21 cellular contexts compared by ENCODE assay signal in genomic region chr11:43392713-43393112, GRCh38. TPM values are rescaled to one million over a fixed set of nuclear protein-coding genes. Genes with fewer than 3 reads are reported as not detected.
A peak's percentile ranks its signal among the peaks of the same experiment; 100 is the strongest.
DNase-seq lines count a peak whose midpoint lies in the region; ATAC-seq and TF ChIP-seq lines count a peak whose summit lies in the region.
"Had no signal": no experiment of that assay in that cellular context is flagged by ENCODE, and none has a peak within 500 bp of the region (broad histone marks: within the 10 kb centered on the region; RNA-seq: fewer than 3 reads in every experiment).

No MANE protein-coding gene starts in this region.

- H3K9me3 Mint-ChIP-seq in CD4-positive, CD25-positive, alpha-beta regulatory T cell = no peaks in the 10 kb centered on the region
- H3K9me3 Mint-ChIP-seq in CD8-positive, alpha-beta memory T cell = no peaks in the 10 kb centered on the region
- H3K9me3 Mint-ChIP-seq in activated CD4-positive, alpha-beta memory T cell treated with anti-CD3 and anti-CD28 coated beads, Interleukin-2, amount 10 ng/mL, durations not matched to agents 7 days and 5 days = no peaks in the 10 kb centered on the region

- no peak for TF ChIP-seq CTCF in thyroid gland (IDR thresholded peaks at IDR 0.05)

- no peaks in the 10 kb centered on the region for H3K27me3 Mint-ChIP-seq in CD4-positive, CD25-positive, alpha-beta regulatory T cell
- H3K27me3 Mint-ChIP-seq in CD8-positive, alpha-beta memory T cell = no peaks in the 10 kb centered on the region
- H3K27me3 Mint-ChIP-seq in activated CD4-positive, alpha-beta memory T cell treated with anti-CD3 and anti-CD28 coated beads, Interleukin-2, amount 10 ng/mL, durations not matched to agents 7 days and 5 days = no peaks in the 10 kb centered on the region

- CTCF ChIA-PET in CD8-positive, alpha-beta memory T cell (lab: Charles Lee) = no interaction called here
- CTCF ChIA-PET in activated CD4-positive, alpha-beta memory T cell treated with anti-CD3 and anti-CD28 coated beads, Interleukin-2, amount 10 ng/mL, durations not matched to agents 7 days and 5 days (lab: Charles Lee) = no interaction called here

- H3K27me3 ChIP-seq in CD4-positive, CD25-positive, alpha-beta regulatory T cell (ENCODE audit: control insufficient read depth, insufficient read depth, low read length) = no peaks in the 10 kb centered on the region
- no peaks in the 10 kb centered on the region for H3K27me3 ChIP-seq in CD8-positive, alpha-beta memory T cell (ENCODE audit: insufficient read depth, low read length, poor library complexity, severe bottlenecking)
- H3K27me3 ChIP-seq in thyroid gland = no peaks in the 10 kb centered on the region

- WGBS in thyroid gland, 2 donors = 79 to 84% methylated on average over 5 of the region's 5 CpGs

- no peaks in the 10 kb centered on the region for H3K9me3 ChIP-seq in CD4-positive, CD25-positive, alpha-beta regulatory T cell (ENCODE audit: control insufficient read depth in 2 of 2, low read length in 2 of 2)
- H3K9me3 ChIP-seq in CD8-positive, alpha-beta memory T cell (ENCODE audit: low read length) = no peaks in the 10 kb centered on the region
- no peaks in the 10 kb centered on the region for H3K9me3 ChIP-seq in thyroid gland
- H3K9me3 ChIP-seq: psoas muscle had no signal

- peaks cover 0 to 8% (median 3%) of the 10 kb centered on the region in 4 donors for H3K4me1 Mint-ChIP-seq in CD4-positive, CD25-positive, alpha-beta regulatory T cell
- H3K4me1 Mint-ChIP-seq in CD8-positive, alpha-beta memory T cell = peaks cover 15 to 37% (median 30%) of the 10 kb centered on the region in 3 donors
- H3K4me1 Mint-ChIP-seq in activated CD4-positive, alpha-beta memory T cell treated with anti-CD3 and anti-CD28 coated beads, Interleukin-2, amount 10 ng/mL, durations not matched to agents 7 days and 5 days = peaks cover 32% of the 10 kb centered on the region

- H3K36me3 ChIP-seq in CD4-positive, CD25-positive, alpha-beta regulatory T cell (ENCODE audit: control insufficient read depth, insufficient read depth, low read length) = peaks cover 79% of the 10 kb centered on the region
- peaks cover 37% of the 10 kb centered on the region for H3K36me3 ChIP-seq in CD8-positive, alpha-beta memory T cell (ENCODE audit: insufficient read depth, low read length)
- H3K36me3 ChIP-seq in thyroid gland = peaks cover 14 to 22% of the 10 kb centered on the region in 2 donors

- peak overlapping the region; percentile 28 for H3K27ac ChIP-seq in CD4-positive, CD25-positive, alpha-beta regulatory T cell (ENCODE audit: insufficient read depth, low read length, poor library complexity, severe bottlenecking)
- no peak overlapping the region for H3K27ac ChIP-seq in CD8-positive, alpha-beta memory T cell (ENCODE audit: low read depth, low read length)
- no peak overlapping the region for H3K27ac ChIP-seq in thyroid gland
- H3K27ac ChIP-seq: C4-2B, KMS-11, psoas muscle had no signal

- TF ChIP-seq POLR2A in thyroid gland (IDR thresholded peaks at IDR 0.05) = no peak

- no peaks in the 10 kb centered on the region for H3K4me1 ChIP-seq in CD4-positive, CD25-positive, alpha-beta regulatory T cell (ENCODE audit: control insufficient read depth, insufficient read depth, low read length, poor library complexity, severe bottlenecking)
- no peaks in the 10 kb centered on the region for H3K4me1 ChIP-seq in CD8-positive, alpha-beta memory T cell (ENCODE audit: insufficient read depth, low read length)
- peaks cover 4 to 19% of the 10 kb centered on the region in 2 donors for H3K4me1 ChIP-seq in thyroid gland
- H3K4me1 ChIP-seq: psoas muscle had no signal

- no peak for ATAC-seq in CD4-positive, CD25-positive, alpha-beta regulatory T cell (ENCODE audit: low read depth in 2 of 2)
- ATAC-seq in HG02852 (IDR thresholded peaks at IDR 0.05; ENCODE audit: unreplicated experiment) = no peak
- ATAC-seq: left cardiac atrium, PC-3, psoas muscle had no signal

- POLR2A ChIA-PET in CD8-positive, alpha-beta memory T cell (lab: Charles Lee) = no interaction called here
- POLR2A ChIA-PET in activated CD4-positive, alpha-beta memory T cell treated with anti-CD3 and anti-CD28 coated beads, Interleukin-2, amount 10 ng/mL, durations not matched to agents 7 days and 5 days (lab: Charles Lee) = interaction anchor here (1.4 to 1.9 kb wide), 2 partner anchors 34 to 81 kb away, joined by 4 to 17 read pairs; partner anchors contain the start of gene TTC17

- H3K27ac Mint-ChIP-seq in CD4-positive, CD25-positive, alpha-beta regulatory T cell = peak overlapping the region in 1 of 3 donors; percentile 55
- peak overlapping the region; percentile 25 to 80 (median 56) for H3K27ac Mint-ChIP-seq in CD8-positive, alpha-beta memory T cell
- H3K27ac Mint-ChIP-seq in activated CD4-positive, alpha-beta memory T cell treated with anti-CD3 and anti-CD28 coated beads, Interleukin-2, amount 10 ng/mL, durations not matched to agents 7 days and 5 days = peak overlapping the region; percentile 80

- H3K4me3 ChIP-seq in CD4-positive, CD25-positive, alpha-beta regulatory T cell (ENCODE audit: low read depth, low read length) = no peak overlapping the region
- H3K4me3 ChIP-seq in CD8-positive, alpha-beta memory T cell (ENCODE audit: low read length) = no peak overlapping the region
- H3K4me3 ChIP-seq in thyroid gland (replicated peaks in 1 of 3) = no peak overlapping the region
- H3K4me3 ChIP-seq: psoas muscle had no signal

- peak in 1 of 3 donors; percentile 51 for DNase-seq in CD4-positive, CD25-positive, alpha-beta regulatory T cell
- DNase-seq in CD8-positive, alpha-beta memory T cell = peak in 2 of 5 donors; percentile 11 to 15
- no peak for DNase-seq in activated CD4-positive, alpha-beta memory T cell treated with anti-CD3 and anti-CD28 coated beads, Interleukin-2, amount 10 ng/mL, durations not matched to agents 7 days and 5 days
- DNase-seq in central memory CD4-positive, alpha-beta T cell = peak; percentile 21
- no peak for DNase-seq in NCI-H1092 (lab: John Stamatoyannopoulos, UW)
- no peak for DNase-seq in thyroid gland
- DNase-seq in NCI-H187 treated with DMSO at 0.1 percent for 48 hours (lab: John Stamatoyannopoulos, UW) = no peak
- DNase-seq: effector CD8-positive, alpha-beta T cell; erythroblast; head of caudate nucleus; left cardiac atrium; NCI-H1436 treated with DMSO at 0.1 percent for 48 hours; PC-3; psoas muscle; Right ventricle myocardium superior; stimulated activated CD4-positive, alpha-beta T cell treated with anti-CD3 and anti-CD28 coated beads, Interleukin-15, amount 100 ng/mL, for 24 hours; SW 1271; trophoblast cell had no signal

- H3K36me3 Mint-ChIP-seq in CD4-positive, CD25-positive, alpha-beta regulatory T cell = peaks cover 50% of the 10 kb centered on the region
- peaks cover 6 to 74% (median 27%) of the 10 kb centered on the region in 3 donors for H3K36me3 Mint-ChIP-seq in CD8-positive, alpha-beta memory T cell
- H3K36me3 Mint-ChIP-seq in activated CD4-positive, alpha-beta memory T cell treated with anti-CD3 and anti-CD28 coated beads, Interleukin-2, amount 10 ng/mL, durations not matched to agents 7 days and 5 days (ENCODE audit: low read depth) = peaks cover 68% of the 10 kb centered on the region

- intact Hi-C loops in thyroid gland (cut with DNase I) = no loop called here

- H3K4me3 Mint-ChIP-seq in CD4-positive, CD25-positive, alpha-beta regulatory T cell = no peak overlapping the region
- peak overlapping the region in 6 of 7 donors; percentile 11 to 57 (median 33) for H3K4me3 Mint-ChIP-seq in CD8-positive, alpha-beta memory T cell
- peak overlapping the region; percentile 44 for H3K4me3 Mint-ChIP-seq in activated CD4-positive, alpha-beta memory T cell treated with anti-CD3 and anti-CD28 coated beads, Interleukin-2, amount 10 ng/mL, durations not matched to agents 7 days and 5 days

RNA-seq across cellular contexts. Expression of gene TTC17, which starts 34.0 kb away (rescaled TPM):
- total RNA-seq in CD4-positive, CD25-positive, alpha-beta regulatory T cell = 102 TPM
- polyA plus RNA-seq in CD4-positive, CD25-positive, alpha-beta regulatory T cell = 10 to 100 TPM; 46.5 to 59.1 (median 53.0) TPM
- 10 to 100 TPM; 33.2 to 39.4 TPM for total RNA-seq in CD8-positive, alpha-beta memory T cell
- 61.8 TPM for polyA plus RNA-seq in CD8-positive, alpha-beta memory T cell
- 10 to 100 TPM; 71.7 to 72.8 TPM for total RNA-seq in activated CD4-positive, alpha-beta memory T cell treated with anti-CD3 and anti-CD28 coated beads, Interleukin-2, amount 10 ng/mL, durations not matched to agents 7 days and 5 days
- 100 to 1,000 TPM; 143 to 258 (median 192) TPM for total RNA-seq in thyroid gland

Comparison
In these comparisons a context has a peak if more than half of its experiments do, and no peak if none do; other contexts are left out.
1. H3K4me3 Mint-ChIP-seq: peak in CD8-positive, alpha-beta memory T cell (6 of 7) and activated CD4-positive, alpha-beta memory T cell treated with anti-CD3 and anti-CD28 coated beads, Interleukin-2, amount 10 ng/mL, durations not matched to agents 7 days and 5 days (single experiment); none in CD4-positive, CD25-positive, alpha-beta regulatory T cell (0 of 4).